Comparison of ENCODE assay signal across 15 cellular contexts in the genomic region with DNA sequence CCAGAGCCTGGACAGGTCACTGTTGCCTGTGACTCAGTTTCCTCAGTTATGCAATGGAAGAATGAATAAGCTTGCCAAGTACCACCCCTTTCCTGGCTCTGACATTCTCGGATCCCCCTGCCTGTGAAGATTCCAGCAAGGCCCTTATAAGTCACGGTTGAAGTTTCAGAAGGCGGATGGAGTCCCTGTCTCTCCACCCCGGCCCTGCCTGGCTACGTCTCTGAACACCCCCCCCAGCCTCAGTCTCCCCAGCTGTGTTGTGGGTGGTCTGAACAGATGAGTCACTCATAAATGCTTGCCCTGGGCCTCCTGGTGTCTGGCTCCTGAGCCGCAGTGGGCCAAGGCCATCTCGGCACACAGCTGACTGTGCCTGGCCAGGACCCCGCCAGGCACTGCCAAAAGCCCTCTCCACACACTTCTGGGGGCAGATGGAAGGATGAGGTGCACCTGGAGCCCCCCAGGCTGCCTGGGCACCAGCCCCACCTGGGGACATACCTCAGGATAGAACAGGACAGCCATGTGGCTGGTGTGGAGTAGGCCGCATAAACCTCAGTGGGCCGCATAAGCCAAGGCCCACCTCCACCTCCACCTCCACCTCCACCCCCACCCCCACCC. TPM values are rescaled to one million over a fixed set of nuclear protein-coding genes. Genes with fewer than 3 reads are reported as not detected.
DNase-seq lines count a peak whose midpoint lies in the region; ATAC-seq and TF ChIP-seq lines count a peak whose summit lies in the region.
"Had no signal": no experiment of that assay in that cellular context is flagged by ENCODE, and none has a peak within 500 bp of the region (broad histone marks: within the 10 kb centered on the region; RNA-seq: fewer than 3 reads in every experiment).

No MANE protein-coding gene starts in this region.

- POLR2A ChIA-PET in HEK293 (lab: Yijun Ruan, JAX) = no interaction called here

- intact Hi-C loops in lower lobe of right lung (cut with DNase I) = no loop called here

- H3K4me3 ChIP-seq in HEK293 (ENCODE audit: low read depth, low read length) = no peak overlapping the region
- H3K4me3 ChIP-seq in lower lobe of right lung = no peak overlapping the region
- H3K4me3 ChIP-seq in tibial nerve = no peak overlapping the region

- H3K4me1 ChIP-seq in HEK293 (ENCODE audit: control insufficient read depth, insufficient read depth, low read length) (no peaks in the 10 kb centered on the region), lower lobe of right lung (peaks cover 34% of the 10 kb centered on the region), tibial nerve (peaks cover 0 to 96% (median 36%) of the 10 kb centered on the region in 4 donors)

- H3K9me3 ChIP-seq in HEK293 (ENCODE audit: control insufficient read depth, insufficient read depth, low read depth, low read length) (no peaks in the 10 kb centered on the region), lower lobe of right lung (no peaks in the 10 kb centered on the region), tibial nerve (no peaks in the 10 kb centered on the region)

- ATAC-seq in lower lobe of right lung (no peak), esophagus mucosa (no peak)
- ATAC-seq: PC-3; stimulated activated memory B cell treated with anti-CD40 and anti-IgM and Interleukin-4, amounts not matched to agents 10 μg/mL and 1 μg/mL and 100 μg/mL, for 72 hours had no signal

- TF ChIP-seq CTCF in HEK293 (tag by site-specific recombination; IDR thresholded peaks at IDR 0.05) (no peak), chondrocyte (IDR thresholded peaks at IDR 0.05) (peak; percentile 14), lower lobe of right lung (IDR thresholded peaks at IDR 0.05) (no peak), tibial nerve (IDR thresholded peaks at IDR 0.05) (no peak)

- no peak overlapping the region for H3K4me3 Mint-ChIP-seq in chondrocyte (ENCODE audit: unreplicated experiment)
- H3K4me3 Mint-ChIP-seq: activated CD4-positive, alpha-beta T cell treated with anti-CD3 and anti-CD28 coated beads, Interleukin-2, amount 10 ng/mL, durations not matched to agents 7 days and 5 days; activated T-helper 1 cell treated with anti-CD3 and anti-CD28 coated beads, Interleukin-12 subunit alpha, Interleukin-12 subunit beta, Interleukin-2, Interleukin-4 antibody, amounts not matched to agents 30 ng/mL and 10 ng/mL and 1 ng/mL, durations not matched to agents 14 hours and 24 hours and 36 hours; stimulated activated memory B cell treated with anti-CD40 and anti-IgM and Interleukin-4, amounts not matched to agents 10 μg/mL and 1 μg/mL and 100 μg/mL, for 72 hours had no signal

- peak overlapping the region; percentile 94 for H3K27ac Mint-ChIP-seq in chondrocyte (ENCODE audit: unreplicated experiment)
- H3K27ac Mint-ChIP-seq: activated CD4-positive, alpha-beta T cell treated with anti-CD3 and anti-CD28 coated beads, Interleukin-2, amount 10 ng/mL, durations not matched to agents 7 days and 5 days; activated T-helper 1 cell treated with anti-CD3 and anti-CD28 coated beads, Interleukin-12 subunit alpha, Interleukin-12 subunit beta, Interleukin-2, Interleukin-4 antibody, amounts not matched to agents 30 ng/mL and 10 ng/mL and 1 ng/mL, durations not matched to agents 14 hours and 24 hours and 36 hours; stimulated activated memory B cell treated with anti-CD40 and anti-IgM and Interleukin-4, amounts not matched to agents 10 μg/mL and 1 μg/mL and 100 μg/mL, for 72 hours had no signal

- no peak for TF ChIP-seq EP300 in tibial nerve (IDR thresholded peaks at IDR 0.05)

- H3K27ac ChIP-seq in HEK293 (ENCODE audit: extremely low read depth, low read depth, low read length) = no peak overlapping the region
- H3K27ac ChIP-seq in lower lobe of right lung = peak overlapping the region; percentile 36
- H3K27ac ChIP-seq in tibial nerve = peak overlapping the region; percentile 20 to 85 (median 59)

- H3K36me3 ChIP-seq in HEK293 (ENCODE audit: control insufficient read depth in 2 of 2, insufficient read depth in 1 of 2, low read length in 2 of 2) = peaks cover 0 to 53% of the 10 kb centered on the region in 2 experiments; a peak in 1 of 3 replicates
- H3K36me3 ChIP-seq in lower lobe of right lung = peaks cover 93% of the 10 kb centered on the region
- H3K36me3 ChIP-seq in tibial nerve = peaks cover 0 to 82% (median 0%) of the 10 kb centered on the region in 3 donors

- H3K27me3 ChIP-seq in lower lobe of right lung (ENCODE audit: low read depth) (no peaks in the 10 kb centered on the region), tibial nerve (no peaks in the 10 kb centered on the region)

- no peaks in the 10 kb centered on the region for H3K36me3 Mint-ChIP-seq in chondrocyte (ENCODE audit: low read depth)

- H3K27me3 Mint-ChIP-seq in chondrocyte (ENCODE audit: low read depth) = no peaks in the 10 kb centered on the region
- H3K27me3 Mint-ChIP-seq: activated CD4-positive, alpha-beta T cell treated with anti-CD3 and anti-CD28 coated beads, Interleukin-2, amount 10 ng/mL, durations not matched to agents 7 days and 5 days; stimulated activated memory B cell treated with anti-CD40 and anti-IgM and Interleukin-4, amounts not matched to agents 10 μg/mL and 1 μg/mL and 100 μg/mL, for 72 hours had no signal

- H3K9me3 Mint-ChIP-seq in chondrocyte (ENCODE audit: low read depth) = no peaks in the 10 kb centered on the region
- H3K9me3 Mint-ChIP-seq: activated CD4-positive, alpha-beta T cell treated with anti-CD3 and anti-CD28 coated beads, Interleukin-2, amount 10 ng/mL, durations not matched to agents 7 days and 5 days; activated T-helper 1 cell treated with anti-CD3 and anti-CD28 coated beads, Interleukin-12 subunit alpha, Interleukin-12 subunit beta, Interleukin-2, Interleukin-4 antibody, amounts not matched to agents 30 ng/mL and 10 ng/mL and 1 ng/mL, durations not matched to agents 14 hours and 24 hours and 36 hours; stimulated activated memory B cell treated with anti-CD40 and anti-IgM and Interleukin-4, amounts not matched to agents 10 μg/mL and 1 μg/mL and 100 μg/mL, for 72 hours had no signal

- DNase-seq in chondrocyte (ENCODE audit: low spot score) (no peak), lower lobe of right lung (no peak), tibial nerve (ENCODE audit: low spot score in 2 of 2) (no peak)
- DNase-seq in stimulated activated CD4-positive, alpha-beta T cell treated with anti-CD3 and anti-CD28 coated beads, Interleukin-1b, Interleukin-23, amount 100 ng/mL, for 48 hours = no peak
- no peak for DNase-seq in activated effector memory CD4-positive, alpha-beta T cell treated with Interleukin-2 at 50 U/mL for 16 hours
- DNase-seq: activated CD4-positive, alpha-beta T cell treated with anti-CD3 and anti-CD28 coated beads, Interleukin-2, amount 10 ng/mL, durations not matched to agents 7 days and 5 days; NCI-H1105 treated with DMSO at 0.1 percent for 48 hours; NCI-H446; PC-3; stimulated activated CD4-positive, alpha-beta T cell treated with anti-CD3 and anti-CD28 coated beads, Interleukin-2, amount 100 ng/mL, for 48 hours; T-helper 2 cell had no signal

- peaks cover 75% of the 10 kb centered on the region for H3K4me1 Mint-ChIP-seq in chondrocyte (ENCODE audit: low read depth)
- H3K4me1 Mint-ChIP-seq: stimulated activated memory B cell treated with anti-CD40 and anti-IgM and Interleukin-4, amounts not matched to agents 10 μg/mL and 1 μg/mL and 100 μg/mL, for 72 hours had no signal

- TF ChIP-seq POLR2A in tibial nerve (IDR thresholded peaks at IDR 0.05) = no peak

- WGBS in tibial nerve, 2 donors = 80 to 88% methylated on average over 8 to 10 of the region's 10 CpGs

- CTCF ChIA-PET in HEK293 (lab: Yijun Ruan, JAX) = interaction anchor here (0.5 to 6.9 kb wide), 5 partner anchors 9 to 666 kb away, joined by 3 to 91 read pairs (median 5); no protein-coding TSS in a partner anchor

TF ChIP-seq in HEK293, 187 proteins besides CTCF, POLR2A, EP300 and RAD21:
- TF ChIP-seq SP3 (tag by site-specific recombination; IDR thresholded peaks at IDR 0.05) (no peak), EGR2 (tag by site-specific recombination; IDR thresholded peaks at IDR 0.05; ENCODE audit: low read depth) (peak; percentile 65; the same call in 1 of the 2 replicates)
- TF ChIP-seq, protein P1, sequence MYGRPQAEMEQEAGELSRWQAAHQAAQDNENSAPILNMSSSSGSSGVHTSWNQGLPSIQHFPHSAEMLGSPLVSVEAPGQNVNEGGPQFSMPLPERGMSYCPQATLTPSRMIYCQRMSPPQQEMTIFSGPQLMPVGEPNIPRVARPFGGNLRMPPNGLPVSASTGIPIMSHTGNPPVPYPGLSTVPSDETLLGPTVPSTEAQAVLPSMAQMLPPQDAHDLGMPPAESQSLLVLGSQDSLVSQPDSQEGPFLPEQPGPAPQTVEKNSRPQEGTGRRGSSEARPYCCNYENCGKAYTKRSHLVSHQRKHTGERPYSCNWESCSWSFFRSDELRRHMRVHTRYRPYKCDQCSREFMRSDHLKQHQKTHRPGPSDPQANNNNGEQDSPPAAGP (tag by site-specific recombination; IDR thresholded peaks at IDR 0.05) = 0 out of 2 replicates have a peak, but pooled peaks have one; percentile 2

RNA-seq across cellular contexts. Expression of a gene that starts 15.4 kb away (rescaled TPM):
- total RNA-seq in chondrocyte = 79.7 to 82.0 TPM (median 81.8 TPM) in 3 replicates
- 17.4 TPM for total RNA-seq in lower lobe of right lung
- total RNA-seq in tibial nerve = 10 to 100 TPM; 31.0 to 58.1 (median 32.9) TPM
- 16.6 TPM for total RNA-seq in esophagus mucosa
- total RNA-seq: activated CD4-positive, alpha-beta T cell treated with anti-CD3 and anti-CD28 coated beads, Interleukin-2, amount 10 ng/mL, durations not matched to agents 7 days and 5 days had no signal

RNA-seq across cellular contexts. Expression of a gene that starts 29.3 kb away (rescaled TPM):
- total RNA-seq in chondrocyte (18.8 to 26.0 TPM (median 24.6 TPM) in 3 replicates), lower lobe of right lung (58.5 TPM), tibial nerve (10 to 100 TPM; 27.8 to 77.4 (median 52.1) TPM), esophagus mucosa (7.9 TPM)

RNA-seq across cellular contexts. Expression of a gene that starts 35.9 kb away (rescaled TPM):
- total RNA-seq in chondrocyte = 21.6 to 24.4 TPM (median 22.4 TPM) in 3 replicates
- 40.0 TPM for total RNA-seq in lower lobe of right lung
- 10 to 100 TPM; 45.1 to 95.1 (median 60.7) TPM for total RNA-seq in tibial nerve
- total RNA-seq in esophagus mucosa = 34.3 TPM

RNA-seq across cellular contexts. Expression of a gene that starts 38.6 kb away (rescaled TPM):
- total RNA-seq in chondrocyte = 27.5 to 28.0 TPM (median 27.8 TPM) in 3 replicates
- 34.6 TPM for total RNA-seq in lower lobe of right lung
- total RNA-seq in tibial nerve = 10 to 100 TPM; 37.6 to 53.0 (median 49.2) TPM
- 40.2 TPM for total RNA-seq in esophagus mucosa
